In genomic region chr7:53420550-53420949, GRCh38 we compare ENCODE assay signal across 11 cellular contexts.
"Had no signal": no experiment of that assay in that cellular context is flagged by ENCODE, and none has a peak within 500 bp of the region (broad histone marks: within the 10 kb centered on the region; RNA-seq: fewer than 3 reads in every experiment).

No MANE protein-coding gene starts in this region.

- H3K4me1 ChIP-seq: HAP-1 had no signal

- H3K36me3 ChIP-seq: HAP-1 had no signal

- FAIRE-seq: H1, H54 had no signal

- ATAC-seq: GM23338, HCT116 had no signal

- H2AFZ ChIP-seq: GM23248, GM23338 had no signal

- H3K4me3 ChIP-seq: GM23248, GM23338, HAP-1 had no signal

- H3K9me3 ChIP-seq: HAP-1 had no signal

- DNase-seq: GM23248, GOT3, H7, H9, HCEC 1CT, HFFc6 had no signal

- H3K9ac ChIP-seq: GM23248 had no signal

- H3K4me2 ChIP-seq: GM23338 had no signal

- H3K27ac ChIP-seq: GM23248 had no signal
